Comparison of ENCODE assay signal across 8 cellular contexts in the genomic region with DNA sequence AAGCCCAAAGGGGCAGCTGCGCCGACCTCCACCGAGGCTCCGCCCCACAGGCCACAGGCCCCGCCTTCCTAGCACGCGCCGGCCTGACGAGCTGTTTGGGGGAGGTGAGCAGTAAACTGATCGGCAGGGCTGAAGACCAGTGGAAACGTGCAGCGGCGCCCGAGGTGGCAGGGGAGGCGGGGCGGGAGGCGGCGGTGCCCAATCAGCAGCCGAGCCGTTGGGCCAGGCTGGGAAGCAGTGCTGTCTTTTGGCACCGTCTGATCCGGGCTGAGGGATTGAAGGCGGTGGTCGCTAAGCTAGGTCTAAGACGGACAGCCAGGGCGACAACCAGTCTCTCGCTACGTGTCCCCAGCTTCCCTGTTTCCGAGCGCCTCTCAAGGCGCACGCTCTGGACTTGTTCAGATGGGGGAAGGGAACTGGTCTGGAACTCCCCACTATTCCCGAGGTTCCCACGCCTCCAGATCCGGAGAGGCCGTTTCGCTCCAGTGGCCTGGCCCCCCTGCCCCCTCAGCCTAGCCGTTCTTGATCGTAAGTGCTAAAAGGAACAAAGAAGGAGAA. TPM values are rescaled to one million over a fixed set of nuclear protein-coding genes. Genes with fewer than 3 reads are reported as not detected.
DNase-seq lines count a peak whose midpoint lies in the region; ATAC-seq, FAIRE-seq and TF ChIP-seq lines count a peak whose summit lies in the region.

A gene with protein sequence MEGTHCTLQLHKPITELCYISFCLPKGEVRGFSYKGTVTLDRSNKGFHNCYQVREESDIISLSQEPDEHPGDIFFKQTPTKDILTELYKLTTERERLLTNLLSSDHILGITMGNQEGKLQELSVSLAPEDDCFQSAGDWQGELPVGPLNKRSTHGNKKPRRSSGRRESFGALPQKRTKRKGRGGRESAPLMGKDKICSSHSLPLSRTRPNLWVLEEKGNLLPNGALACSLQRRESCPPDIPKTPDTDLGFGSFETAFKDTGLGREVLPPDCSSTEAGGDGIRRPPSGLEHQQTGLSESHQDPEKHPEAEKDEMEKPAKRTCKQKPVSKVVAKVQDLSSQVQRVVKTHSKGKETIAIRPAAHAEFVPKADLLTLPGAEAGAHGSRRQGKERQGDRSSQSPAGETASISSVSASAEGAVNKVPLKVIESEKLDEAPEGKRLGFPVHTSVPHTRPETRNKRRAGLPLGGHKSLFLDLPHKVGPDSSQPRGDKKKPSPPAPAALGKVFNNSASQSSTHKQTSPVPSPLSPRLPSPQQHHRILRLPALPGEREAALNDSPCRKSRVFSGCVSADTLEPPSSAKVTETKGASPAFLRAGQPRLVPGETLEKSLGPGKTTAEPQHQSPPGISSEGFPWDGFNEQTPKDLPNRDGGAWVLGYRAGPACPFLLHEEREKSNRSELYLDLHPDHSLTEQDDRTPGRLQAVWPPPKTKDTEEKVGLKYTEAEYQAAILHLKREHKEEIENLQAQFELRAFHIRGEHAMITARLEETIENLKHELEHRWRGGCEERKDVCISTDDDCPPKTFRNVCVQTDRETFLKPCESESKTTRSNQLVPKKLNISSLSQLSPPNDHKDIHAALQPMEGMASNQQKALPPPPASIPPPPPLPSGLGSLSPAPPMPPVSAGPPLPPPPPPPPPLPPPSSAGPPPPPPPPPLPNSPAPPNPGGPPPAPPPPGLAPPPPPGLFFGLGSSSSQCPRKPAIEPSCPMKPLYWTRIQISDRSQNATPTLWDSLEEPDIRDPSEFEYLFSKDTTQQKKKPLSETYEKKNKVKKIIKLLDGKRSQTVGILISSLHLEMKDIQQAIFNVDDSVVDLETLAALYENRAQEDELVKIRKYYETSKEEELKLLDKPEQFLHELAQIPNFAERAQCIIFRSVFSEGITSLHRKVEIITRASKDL (N-terminal part only) (minus strand): TSS at position 11 of the 558 bp plus-strand sequence. CDS start 39,800 bp downstream, outside the sequence.

- 2 to 8% (median 3%) methylated on average over 21 to 39 of the region's 39 CpGs for WGBS in spleen, 5 donors

- no peaks in the 10 kb centered on the region for H3K9me3 ChIP-seq in keratinocyte (ENCODE audit: control insufficient read depth, low read depth, low read length)
- H3K9me3 ChIP-seq in spleen, result no peaks in the 10 kb centered on the region

- H3K27ac ChIP-seq in keratinocyte (ENCODE audit: control insufficient read depth, insufficient read depth, low read length), result peak within 1 kb of the TSS; percentile 79
- H3K27ac ChIP-seq in spleen, result peak within 1 kb of the TSS in 6 of 8 donors; percentile 51 to 71 (median 61)

- H3K4me1 ChIP-seq in keratinocyte (ENCODE audit: control insufficient read depth, extremely low read depth, insufficient read depth, low read length), result peaks cover 9% of the 10 kb centered on the region
- peaks cover 0 to 16% (median 12%) of the 10 kb centered on the region in 6 donors for H3K4me1 ChIP-seq in spleen

- TF ChIP-seq POLR2A in GM18505 (IDR thresholded peaks at IDR 0.05; ENCODE audit: borderline replicate concordance, extremely low read depth, insufficient read depth, insufficient read length) (no peak), spleen (IDR thresholded peaks at IDR 0.05) (no peak)

- no peaks in the 10 kb centered on the region for H3K79me2 ChIP-seq in keratinocyte (ENCODE audit: control insufficient read depth, insufficient read depth, low read length)

- H3K4me3 ChIP-seq in choroid plexus epithelial cell (ENCODE audit: low read depth, low read length) (peak within 1 kb of the TSS; percentile 70), keratinocyte (ENCODE audit: control insufficient read depth in 2 of 3, extremely low read depth in 1 of 3, insufficient read depth in 2 of 3, low read depth in 1 of 3, low read length in 3 of 3) (peak within 1 kb of the TSS; percentile 47 to 83 (median 71)), spleen (peak within 1 kb of the TSS; percentile 30 to 64 (median 42))

- peak; percentile 87 for FAIRE-seq in keratinocyte (lab: Jason Lieb, UNC)

- intact Hi-C loops in spleen (cut with DNase I; ENCODE audit: low total_unique reads), result no loop called here

- H4K20me1 ChIP-seq in keratinocyte (ENCODE audit: control insufficient read depth, extremely low read depth, insufficient read depth, low read length), result no peaks in the 10 kb centered on the region

- H3K36me3 ChIP-seq in keratinocyte (ENCODE audit: control insufficient read depth in 2 of 2, extremely low read depth in 1 of 2, insufficient read depth in 2 of 2, low read length in 2 of 2) (no peaks in the 10 kb centered on the region), spleen (no peaks in the 10 kb centered on the region)

- H3K27me3 ChIP-seq in keratinocyte (ENCODE audit: control insufficient read depth, extremely low read depth, insufficient read depth, low read length) (peaks cover 11% of the 10 kb centered on the region), spleen (replicated peaks in 1 of 7) (peaks cover 0 to 22% (median 5%) of the 10 kb centered on the region in 7 donors)

- peak within 1 kb of the TSS; percentile 100 for H2AFZ ChIP-seq in keratinocyte (ENCODE audit: control insufficient read depth, low read length)

- H3K9me1 ChIP-seq in keratinocyte (ENCODE audit: control insufficient read depth, extremely low read depth, insufficient read depth, low read length), result no peaks in the 10 kb centered on the region

- H3K4me2 ChIP-seq in keratinocyte (ENCODE audit: control insufficient read depth, extremely low read depth, insufficient read depth, low read depth, low read length), result peak within 1 kb of the TSS; percentile 96

- H3K9ac ChIP-seq in keratinocyte (ENCODE audit: control insufficient read depth, extremely low read depth, insufficient read depth, low read length), result peak within 1 kb of the TSS; percentile 83

- DNase-seq in NCI-H2171 (lab: John Stamatoyannopoulos, UW) (peak; percentile 90), choroid plexus epithelial cell (ENCODE audit: low read depth) (peak; percentile 97), keratinocyte (ENCODE audit: low read depth, low spot score) (peak; percentile 40), spleen (peak; percentile 96), NK-92 (lab: John Stamatoyannopoulos, UW; ENCODE audit: unreplicated experiment) (no peak)
- DNase-seq in activated CD4-positive, alpha-beta T cell treated with anti-CD3 and anti-CD28 coated beads for 48 hours, result peak; percentile 94

- TF ChIP-seq CTCF in choroid plexus epithelial cell (conservative IDR thresholded peaks at IDR 0.05; ENCODE audit: low read depth, low read length) (no peak), keratinocyte (optimal IDR thresholded peaks at IDR 0.05 in 1 of 3, IDR thresholded peaks at IDR 0.05 in 1 of 3, conservative IDR thresholded peaks at IDR 0.05 in 1 of 3; ENCODE audit: extremely low read depth in 1 of 3, insufficient read depth in 2 of 3, low read length in 3 of 3) (no peak), spleen (IDR thresholded peaks at IDR 0.05 in 8 of 11, conservative IDR thresholded peaks at IDR 0.05 in 3 of 11) (no peak)

- ATAC-seq in GM18505 (IDR thresholded peaks at IDR 0.05; ENCODE audit: unreplicated experiment) (peak; percentile 95), HG02938 (IDR thresholded peaks at IDR 0.05; ENCODE audit: unreplicated experiment) (peak; percentile 98)

- dilution Hi-C loops in keratinocyte (cut with MboI; ENCODE audit: extremely low pct_ligation_motif_present, low sequenced_read_pairs), result no loop called here

RNA-seq across cellular contexts. Expression of the gene that starts here (rescaled TPM):
- polyA plus RNA-seq in keratinocyte (0.15 to 0.71 TPM (median 0.40 TPM) in 3 replicates), spleen (under 1 TPM; 0.43 to 0.83 (median 0.71) TPM)
- 1.9 TPM for polyA plus RNA-seq in keratinocyte (2011; ENCODE audit: low read depth)
- polyA plus RNA-seq in keratinocyte (2011; cell fraction: cytosol; rRNA removed), result 0.27 and 0.36 TPM in 2 replicates
- polyA plus RNA-seq in keratinocyte (2011; cell fraction: nucleus; rRNA removed), result 0.63 and 1.6 TPM in 2 replicates
- 0.62 and 0.93 TPM in 2 replicates for polyA plus RNA-seq in keratinocyte (2012; ENCODE audit: low replicate concordance)
- polyA minus RNA-seq in keratinocyte, result 0.92 to 3.3 TPM (median 1.2 TPM) in 3 replicates
- polyA minus RNA-seq in keratinocyte (2011; cell fraction: cytosol; rRNA and poly(A)+ RNA removed), result 1.3 TPM
- polyA minus RNA-seq in keratinocyte (2011; cell fraction: nucleus; rRNA and poly(A)+ RNA removed), result 2.7 and 2.8 TPM in 2 replicates
- 10 to 100 TPM in 5 of 7 donors, 1 to 10 TPM in 2; 3.6 to 42.1 (median 19.6) TPM for total RNA-seq in spleen
